ENCODE assay signal across 9 cellular contexts in the genomic region with DNA sequence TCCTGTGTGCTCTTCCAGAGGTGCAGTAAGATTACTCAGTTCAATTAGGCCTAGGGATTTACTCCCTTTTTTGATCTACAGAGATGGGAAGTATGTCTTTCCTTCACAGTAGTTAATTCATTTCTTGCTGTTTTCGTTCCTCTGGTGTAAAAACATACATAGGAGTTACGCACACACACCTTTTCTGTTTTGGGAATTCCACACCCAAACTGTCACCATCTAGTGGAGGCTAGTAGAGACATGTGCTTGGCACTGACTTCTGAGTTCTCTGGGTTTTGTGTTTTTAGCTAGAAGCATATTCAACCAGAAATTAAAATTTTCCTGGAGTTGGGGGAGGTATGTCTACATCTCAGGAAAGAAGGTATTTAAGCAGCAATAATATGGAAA. TPM values are rescaled to one million over a fixed set of nuclear protein-coding genes. Genes with fewer than 3 reads are reported as not detected.
DNase-seq lines count a peak whose midpoint lies in the region; ATAC-seq and TF ChIP-seq lines count a peak whose summit lies in the region.
"Had no signal": no experiment of that assay in that cellular context is flagged by ENCODE, and none has a peak within 500 bp of the region (broad histone marks: within the 10 kb centered on the region; RNA-seq: fewer than 3 reads in every experiment).

No MANE protein-coding gene starts in this region.

- H3K27ac Mint-ChIP-seq in activated naive CD8-positive, alpha-beta T cell treated with anti-CD3 and anti-CD28 coated beads for 36 hours: peak overlapping the region; percentile 94

- BruUV-seq in A673 (replicated peaks; lab: Mats Ljungman, UMichigan): TSS peak; percentile 51

- H3K4me1 Mint-ChIP-seq in activated naive CD8-positive, alpha-beta T cell treated with anti-CD3 and anti-CD28 coated beads for 36 hours: peaks cover 56% of the 10 kb centered on the region

- POLR2A ChIA-PET in A673 (lab: Charles Lee; ENCODE audit: low non-redundant PET): no interaction called here

- CTCF ChIA-PET in A673 (lab: Charles Lee): interaction anchor here (1.3 kb wide), 1 partner anchor 27 kb away, joined by 4 read pairs; no protein-coding TSS in a partner anchor

- ATAC-seq in GM21786 (IDR thresholded peaks at IDR 0.05; ENCODE audit: unreplicated experiment): no peak
- no peak for ATAC-seq in GM18867 (IDR thresholded peaks at IDR 0.05; ENCODE audit: unreplicated experiment)

- H3K27ac ChIP-seq in A673 (ENCODE audit: low read depth, low read length, poor library complexity, severe bottlenecking): peak overlapping the region; percentile 47
- H3K27ac ChIP-seq in layer of hippocampus (ENCODE audit: low read depth, low read length): peak overlapping the region; percentile 88
- H3K27ac ChIP-seq in thymus (ENCODE audit: low read depth): peak overlapping the region; percentile 91

- H3K4me3 Mint-ChIP-seq in activated naive CD8-positive, alpha-beta T cell treated with anti-CD3 and anti-CD28 coated beads for 36 hours: peak overlapping the region; percentile 94

- in situ Hi-C loops in HAP-1 (cut with MboI; ENCODE audit: low sequenced_read_pairs): no loop called here

- H3K4me3 ChIP-seq in A673 (ENCODE audit: low read depth, low read length, poor library complexity, severe bottlenecking): peak overlapping the region; percentile 60
- peak overlapping the region; percentile 52 for H3K4me3 ChIP-seq in HAP-1
- H3K4me3 ChIP-seq in thymus (ENCODE audit: low read length): peak overlapping the region; percentile 94

- H3K9me3 ChIP-seq in A673 (ENCODE audit: low read depth, low read length, poor library complexity, severe bottlenecking) (no peaks in the 10 kb centered on the region), HAP-1 (no peaks in the 10 kb centered on the region), thymus (ENCODE audit: control insufficient read depth) (no peaks in the 10 kb centered on the region)

- no peaks in the 10 kb centered on the region for H3K9me3 Mint-ChIP-seq in activated naive CD8-positive, alpha-beta T cell treated with anti-CD3 and anti-CD28 coated beads for 36 hours

- intact Hi-C loops in A673 (cut with micrococcal nuclease; ENCODE audit: unreplicated experiment): no loop called here

- H3K36me3 ChIP-seq in A673 (ENCODE audit: insufficient read depth, low read length, poor library complexity, severe bottlenecking) (no peaks in the 10 kb centered on the region), HAP-1 (replicated peaks) (no peaks in the 10 kb centered on the region), thymus (ENCODE audit: control insufficient read depth, insufficient read depth) (no peaks in the 10 kb centered on the region)

- TF ChIP-seq CTCF in A673 (conservative IDR thresholded peaks at IDR 0.05; ENCODE audit: low read depth, low read length): peak; percentile 47

- DNase-seq in A673 (ENCODE audit: low spot score): peak; percentile 19
- peak in 1 of 2 experiments; percentile 15 for DNase-seq in HAP-1 (ENCODE audit: low spot score in 2 of 2)
- DNase-seq in activated naive CD8-positive, alpha-beta T cell treated with anti-CD3 and anti-CD28 coated beads for 36 hours: no peak
- DNase-seq in NCI-H82 (lab: John Stamatoyannopoulos, UW): no peak

- H3K27me3 Mint-ChIP-seq in activated naive CD8-positive, alpha-beta T cell treated with anti-CD3 and anti-CD28 coated beads for 36 hours: no peaks in the 10 kb centered on the region

- H3K36me3 Mint-ChIP-seq in activated naive CD8-positive, alpha-beta T cell treated with anti-CD3 and anti-CD28 coated beads for 36 hours: peaks cover 29% of the 10 kb centered on the region

- WGBS in thymus: 33% methylated on average over 2 of the region's 2 CpGs

- H3K4me1 ChIP-seq in A673 (ENCODE audit: insufficient read depth, low read length, poor library complexity, severe bottlenecking) (peaks cover 28% of the 10 kb centered on the region), HAP-1 (peaks cover 8% of the 10 kb centered on the region; the same call in 1 of the 2 replicates), thymus (ENCODE audit: control insufficient read depth, insufficient read depth, low read length) (peaks cover 35% of the 10 kb centered on the region)

- H3K27me3 ChIP-seq in A673 (replicated peaks; ENCODE audit: insufficient read depth, low read depth, low read length, poor library complexity): no peaks in the 10 kb centered on the region
- H3K27me3 ChIP-seq in HAP-1 (ENCODE audit: low read depth): no peaks in the 10 kb centered on the region
- no peaks in the 10 kb centered on the region for H3K27me3 ChIP-seq in layer of hippocampus (ENCODE audit: control insufficient read depth, insufficient read depth, low read length)
- no peaks in the 10 kb centered on the region for H3K27me3 ChIP-seq in thymus (ENCODE audit: control insufficient read depth, insufficient read depth)

RNA-seq across cellular contexts. Expression of gene SUSD6, which starts 1.4 kb away (rescaled TPM):
- total RNA-seq in A673 (2021): 9.2 and 13.1 TPM in 2 replicates
- total RNA-seq in activated naive CD8-positive, alpha-beta T cell treated with anti-CD3 and anti-CD28 coated beads for 36 hours: 10 to 100 TPM; 26.3 TPM
- polyA plus RNA-seq in thymus: 23.7 TPM

RNA-seq across cellular contexts. Expression of gene CCDC177, which starts 38.1 kb away (rescaled TPM):
- total RNA-seq in A673 (2021): 0.09 TPM in 1 of 2 replicates, not detected in the other
- total RNA-seq in activated naive CD8-positive, alpha-beta T cell treated with anti-CD3 and anti-CD28 coated beads for 36 hours: not detected
- polyA plus RNA-seq in thymus: 0.02 TPM
- total RNA-seq: renal cortical epithelial cell had no signal
